ENCODE assay signal across 8 cellular contexts in genomic region chr1:224615861-224616760, GRCh38. TPM values are rescaled to one million over a fixed set of nuclear protein-coding genes. Genes with fewer than 3 reads are reported as not detected.
DNase-seq lines count a peak whose midpoint lies in the region; ATAC-seq, FAIRE-seq and TF ChIP-seq lines count a peak whose summit lies in the region.

Gene CNIH3, plus strand, starts transcription at chr1:224616317. Its CDS starts 858 bp downstream, at chr1:224617175.

- WGBS in K562 (ENCODE audit: insufficient coverage, low coverage, missing lambda C conversion rate): 29% methylated on average over 91 of the region's 91 CpGs

- H3K9me3 Mint-ChIP-seq in CD14-positive monocyte: peaks cover 0 to 14% (median 3%) of the 10 kb centered on the region in 7 donors
- no peaks in the 10 kb centered on the region for H3K9me3 Mint-ChIP-seq in stimulated activated naive CD8-positive, alpha-beta T cell treated with anti-CD3 and anti-CD28 coated beads, Interleukin-15, Interleukin-2, amounts not matched to agents 100 ng/mL and 50 ng/mL, for 24 hours

- peaks cover 20% of the 10 kb centered on the region for H3K4me1 Mint-ChIP-seq in CD14-positive monocyte
- peaks cover 20% of the 10 kb centered on the region for H3K4me1 Mint-ChIP-seq in stimulated activated naive CD8-positive, alpha-beta T cell treated with anti-CD3 and anti-CD28 coated beads, Interleukin-15, Interleukin-2, amounts not matched to agents 100 ng/mL and 50 ng/mL, for 24 hours (ENCODE audit: low read depth)

- no peak for TF ChIP-seq EP300 in K562 (IDR thresholded peaks at IDR 0.05; ENCODE audit: low read length)

- H2AFZ ChIP-seq in K562 (ENCODE audit: low read depth, low read length): no peak within 1 kb of the TSS

- H3K27ac ChIP-seq in HL-60 (replicated peaks) (no peak within 1 kb of the TSS), K562 (ENCODE audit: extremely low read depth, low read depth, low read length) (no peak within 1 kb of the TSS)

- no peak for DNase-seq in CD14-positive monocyte (ENCODE audit: low spot score)
- peak; percentile 28 to 42 for DNase-seq in HL-60 (ENCODE audit: low read depth in 1 of 2, low spot score in 1 of 2)
- peak; percentile 86 for DNase-seq in RPMI7951 (ENCODE audit: low read depth)
- DNase-seq in K562 (ENCODE audit: extremely low read depth in 1 of 4, low spot score in 3 of 4): no peak
- DNase-seq in kidney glomerular epithelial cell (lab: John Stamatoyannopoulos, UW): peak; percentile 31

- no peak for FAIRE-seq in K562 (lab: Jason Lieb, UNC)

- ATAC-seq in K562 (no peak; the same call in 2 of the 3 replicates), GM19452 (IDR thresholded peaks at IDR 0.05; ENCODE audit: unreplicated experiment) (no peak), HG02840 (IDR thresholded peaks at IDR 0.05; ENCODE audit: low FRiP score, unreplicated experiment) (no peak)

- TF ChIP-seq CTCF in CD14-positive monocyte (IDR thresholded peaks at IDR 0.05) (no peak), HL-60 (IDR thresholded peaks at IDR 0.05; ENCODE audit: insufficient read depth, low read length) (no peak), K562 (IDR thresholded peaks at IDR 0.05 in 2 of 3, conservative IDR thresholded peaks at IDR 0.05 in 1 of 3; ENCODE audit: insufficient read depth in 2 of 3, low read depth in 1 of 3, low read length in 3 of 3) (no peak)

- H3K4me3 ChIP-seq in HL-60 (replicated peaks; ENCODE audit: insufficient read depth, low read length) (peak within 1 kb of the TSS; percentile 40), K562 (no peak within 1 kb of the TSS)

- no peaks in the 10 kb centered on the region; the same call in 1 of the 2 replicates for H4K20me1 ChIP-seq in K562 (replicated peaks; ENCODE audit: control insufficient read depth, insufficient read depth, low read length)

- no peaks in the 10 kb centered on the region for H3K36me3 ChIP-seq in K562 (ENCODE audit: control insufficient read depth, insufficient read depth, low read length)

- H3K4me3 Mint-ChIP-seq in CD14-positive monocyte: peak within 1 kb of the TSS; percentile 50 to 85
- peak within 1 kb of the TSS; percentile 64 for H3K4me3 Mint-ChIP-seq in stimulated activated naive CD8-positive, alpha-beta T cell treated with anti-CD3 and anti-CD28 coated beads, Interleukin-15, Interleukin-2, amounts not matched to agents 100 ng/mL and 50 ng/mL, for 24 hours

- no peak for TF ChIP-seq POLR2A in K562 (conservative IDR thresholded peaks at IDR 0.05)

- POLR2A ChIA-PET in K562 (lab: Yijun Ruan, JAX): interaction anchor here (0.6 to 0.7 kb wide), 2 partner anchors 1387 to 1911 kb away, joined by 3 read pairs; no protein-coding TSS in a partner anchor

- no peak within 1 kb of the TSS for H3K4me2 ChIP-seq in K562 (ENCODE audit: insufficient read depth, low read length)

- peaks cover 0 to 15% of the 10 kb centered on the region in 2 experiments; a peak in 1 of 5 replicates for H3K4me1 ChIP-seq in K562 (replicated peaks in 1 of 2; ENCODE audit: control insufficient read depth in 2 of 2, insufficient read depth in 2 of 2, low read length in 2 of 2)

- intact Hi-C loops in CD14-positive monocyte (cut with micrococcal nuclease): no loop called here
- intact Hi-C loops in K562 (cut with micrococcal nuclease): no loop called here

- H3K27me3 ChIP-seq in HL-60 (ENCODE audit: insufficient read depth, poor library complexity, severe bottlenecking): peaks cover 47% of the 10 kb centered on the region
- peaks cover 40 to 49% of the 10 kb centered on the region in 2 experiments; a peak in 4 of 5 replicates for H3K27me3 ChIP-seq in K562 (ENCODE audit: control insufficient read depth in 2 of 2, insufficient read depth in 2 of 2, low read length in 2 of 2)

- in situ Hi-C loops in K562 (cut with MboI): no loop called here

- no TSS peak for BruUV-seq in K562 (replicated peaks; lab: Mats Ljungman, UMichigan)

- no peaks in the 10 kb centered on the region; the same call in 1 of the 2 replicates for H3K9me3 ChIP-seq in K562 (replicated peaks; ENCODE audit: control insufficient read depth, insufficient read depth, low read depth, low read length)

- peaks cover 3 to 10% of the 10 kb centered on the region in 2 donors for H3K36me3 Mint-ChIP-seq in CD14-positive monocyte
- no peaks in the 10 kb centered on the region for H3K36me3 Mint-ChIP-seq in stimulated activated naive CD8-positive, alpha-beta T cell treated with anti-CD3 and anti-CD28 coated beads, Interleukin-15, Interleukin-2, amounts not matched to agents 100 ng/mL and 50 ng/mL, for 24 hours (ENCODE audit: low read depth)

- no peaks in the 10 kb centered on the region for H3K79me2 ChIP-seq in K562 (ENCODE audit: control insufficient read depth, insufficient read depth, low read length)

- CTCF ChIA-PET in K562 (lab: Yijun Ruan, JAX; ENCODE audit: low intra/inter-chr PET ratio): no interaction called here

- H3K27me3 Mint-ChIP-seq in CD14-positive monocyte (ENCODE audit: low read depth in 3 of 3): peaks cover 59 to 71% (median 60%) of the 10 kb centered on the region in 3 donors
- peaks cover 60% of the 10 kb centered on the region for H3K27me3 Mint-ChIP-seq in stimulated activated naive CD8-positive, alpha-beta T cell treated with anti-CD3 and anti-CD28 coated beads, Interleukin-15, Interleukin-2, amounts not matched to agents 100 ng/mL and 50 ng/mL, for 24 hours

- H3K9ac ChIP-seq in K562 (ENCODE audit: insufficient read depth in 1 of 2, low read depth in 2 of 2, low read length in 2 of 2): no peak within 1 kb of the TSS

- peak within 1 kb of the TSS in 1 of 7 donors; percentile 10 for H3K27ac Mint-ChIP-seq in CD14-positive monocyte
- no peak within 1 kb of the TSS for H3K27ac Mint-ChIP-seq in stimulated activated naive CD8-positive, alpha-beta T cell treated with anti-CD3 and anti-CD28 coated beads, Interleukin-15, Interleukin-2, amounts not matched to agents 100 ng/mL and 50 ng/mL, for 24 hours

- no peak for TF ChIP-seq RAD21 in K562 (CRISPR knock-in tag; conservative IDR thresholded peaks at IDR 0.05 in 1 of 2, IDR thresholded peaks at IDR 0.05 in 1 of 2)

- no peaks in the 10 kb centered on the region for H3K9me1 ChIP-seq in K562 (ENCODE audit: control insufficient read depth, insufficient read depth, low read length)

TF ChIP-seq in K562, 482 proteins besides CTCF, POLR2A, EP300 and RAD21:
- TF ChIP-seq ZNF197 (CRISPR knock-in tag; IDR thresholded peaks at IDR 0.05; ENCODE audit: low read depth): no peak
- peak; percentile 34 for TF ChIP-seq PCBP1 (IDR thresholded peaks at IDR 0.05; ENCODE audit: low read depth, low read length, poor library complexity, severe bottlenecking)

RNA-seq across cellular contexts. Expression of gene CNIH3, which starts in this region (rescaled TPM):
- polyA plus RNA-seq in CD14-positive monocyte (under 1 TPM in 1 of 2 donors, not detected in 1; 0.37 TPM), K562 (2011; rRNA removed) (0.14 and 1.1 TPM in 2 replicates), K562 (2014; fragmentation: Illumina TruSeq; extraction: Trizol) (0.39 and 0.83 TPM in 2 replicates), K562 (2014; fragmentation: Nextera tagmentation; extraction: Ambion mirVana) (under 1 TPM; 0.79 to 0.98 TPM), K562 (2014; rRNA removed) (0.22 and 0.70 TPM in 2 replicates)
- 21.0 and 24.5 TPM in 2 replicates for total RNA-seq in RPMI7951 (2014; rRNA removed; shearing (Covaris generic))
- 0.93 and 1.5 TPM in 2 replicates for total RNA-seq in K562 (2011; cell fraction: chromatin; rRNA removed; ENCODE audit: low replicate concordance)
- total RNA-seq in K562 (2011; cell fraction: nucleolus; rRNA removed): 0.67 and 0.79 TPM in 2 replicates
- 0.88 and 2.1 TPM in 2 replicates for total RNA-seq in K562 (2011; cell fraction: nucleoplasm; rRNA removed)
- total RNA-seq in K562 (2014; rRNA removed) (0.14 and 1.3 TPM in 2 replicates), K562 (2014; rRNA removed; fragmentation: Illumina TruSeq; extraction: Trizol) (0.95 and 1.1 TPM in 2 replicates), K562 (2015; rRNA removed; fragmentation: Illumina TruSeq; extraction: Trizol) (0.43 and 0.94 TPM in 2 replicates), K562 (2021) (0.83 and 1.8 TPM in 2 replicates)
- 0.24 and 0.53 TPM in 2 replicates for polyA plus RNA-seq in K562 (2011; cell fraction: cytosol; rRNA removed)
- 0.55 and 1.3 TPM in 2 replicates for polyA plus RNA-seq in K562 (2011; cell fraction: nucleus; rRNA removed)
- 1.1 and 4.9 TPM in 2 replicates for polyA plus RNA-seq in K562 (2012)
- polyA minus RNA-seq in K562 (2011; rRNA and poly(A)+ RNA removed): 0.36 and 0.56 TPM in 2 replicates
- polyA minus RNA-seq in K562 (2011; cell fraction: cytosol; rRNA and poly(A)+ RNA removed): 1.5 TPM in 1 of 2 replicates, not detected in the other
- polyA minus RNA-seq in K562 (2011; cell fraction: nucleus; rRNA and poly(A)+ RNA removed): 1.5 and 2.7 TPM in 2 replicates

Comparison
In these comparisons a context has a peak if more than half of its experiments do, and no peak if none do; other contexts are left out.
1. DNase-seq: peak in HL-60 (2 of 2), RPMI7951 (single experiment) and kidney glomerular epithelial cell (single experiment); none in CD14-positive monocyte (single experiment) and K562 (0 of 4).